In the genomic region with DNA sequence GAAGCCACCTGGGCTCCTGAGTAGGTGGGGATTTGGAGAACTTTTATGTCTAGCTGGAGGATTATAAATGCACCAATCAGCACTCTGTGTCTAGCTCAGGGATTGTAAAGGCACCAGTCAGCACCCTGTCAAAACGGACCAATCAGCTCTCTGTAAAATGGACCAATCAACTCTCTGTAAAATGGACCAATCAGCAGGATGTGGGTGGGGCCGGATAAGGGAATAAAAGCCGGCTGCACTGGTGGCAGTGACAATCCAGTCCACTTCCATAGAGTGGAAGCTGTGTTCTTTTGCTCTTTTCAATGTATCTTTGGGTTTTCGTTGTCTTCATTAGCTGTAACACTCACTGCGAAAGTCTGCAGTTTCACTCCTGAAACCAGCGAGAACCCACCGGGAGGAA, we compare ENCODE assay signal across 7 cellular contexts. TPM values are rescaled to one million over a fixed set of nuclear protein-coding genes. Genes with fewer than 3 reads are reported as not detected.
"Had no signal": no experiment of that assay in that cellular context is flagged by ENCODE, and none has a peak within 500 bp of the region (broad histone marks: within the 10 kb centered on the region; RNA-seq: fewer than 3 reads in every experiment).

No MANE protein-coding gene starts in this region.

RNA-seq across cellular contexts. Expression of a gene that starts 38.2 kb away (rescaled TPM):
- total RNA-seq: OCI-LY7, PC-3, PC-9, RPMI7951, SJSA1, SK-MEL-5 had no signal
- polyA plus RNA-seq: SK-N-SH had no signal
